ENCODE assay signal across 26 cellular contexts in genomic region chr1:2807678-2808385, GRCh38.
"Had no signal": no experiment of that assay in that cellular context is flagged by ENCODE, and none has a peak within 500 bp of the region (broad histone marks: within the 10 kb centered on the region; RNA-seq: fewer than 3 reads in every experiment).

No MANE protein-coding gene starts in this region.

- H3K36me3 ChIP-seq: neural progenitor cell, neutrophil, pancreas, prostate gland, stomach, thoracic aorta, thyroid gland, tibial nerve, upper lobe of left lung, vagina had no signal

- ATAC-seq: naive thymus-derived CD4-positive, alpha-beta T cell; natural killer cell; pancreas; right cardiac atrium; sciatic nerve; stimulated activated effector memory CD8-positive, alpha-beta T cell treated with anti-CD3 and anti-CD28 coated beads, Interleukin-12 subunit alpha, Interleukin-12 subunit beta, amount 100 ng/mL, for 72 hours; stimulated activated naive B cell treated with anti-CD40 and anti-IgM and Interleukin-4, amounts not matched to agents 10 μg/mL and 1 μg/mL and 100 μg/mL, for 72 hours had no signal

- H3K27ac ChIP-seq: neural progenitor cell, neutrophil, pancreas, prostate gland, stomach, thoracic aorta, thyroid gland, tibial nerve, upper lobe of left lung, vagina had no signal

- H3K4me2 ChIP-seq: neural progenitor cell had no signal

- H3K9ac ChIP-seq: neural progenitor cell had no signal

- H3K4me1 ChIP-seq: neural progenitor cell, pancreas, prostate gland, stomach, upper lobe of left lung, vagina had no signal

- H3K9me3 ChIP-seq: neutrophil, pancreas, prostate gland, thoracic aorta, thyroid gland, vagina had no signal

- H3K27me3 ChIP-seq: neural progenitor cell, neutrophil, pancreas, thyroid gland, upper lobe of left lung, vagina had no signal

- FAIRE-seq: pancreas, small intestine, urothelium cell line had no signal

- H2AFZ ChIP-seq: neural progenitor cell had no signal

- H3K4me3 ChIP-seq: neural progenitor cell, pancreas, prostate gland, stomach, thoracic aorta, thyroid gland, tibial nerve, upper lobe of left lung, vagina had no signal

- DNase-seq: naive thymus-derived CD4-positive, alpha-beta T cell; natural killer cell; nucleus accumbens; retina; small intestine; stimulated activated CD4-positive, alpha-beta T cell treated with anti-CD3 and anti-CD28 coated beads, Interleukin-15, amount 100 ng/mL, for 24 hours; stimulated activated CD4-positive, alpha-beta T cell treated with anti-CD3 and anti-CD28 coated beads, Interleukin-2, amount 100 ng/mL, for 24 hours; stimulated activated CD4-positive, alpha-beta T cell treated with anti-CD3 and anti-CD28 coated beads, Interleukin-2, amount 100 ng/mL, for 48 hours; stimulated activated CD4-positive, alpha-beta T cell treated with anti-CD3 and anti-CD28 coated beads, Interleukin-4, amount 100 ng/mL, for 24 hours; stimulated activated naive B cell treated with anti-CD40 and anti-IgM and Interleukin-4, amounts not matched to agents 10 μg/mL and 1 μg/mL and 100 μg/mL, for 72 hours; stimulated activated naive CD4-positive, alpha-beta T cell treated with Interleukin-2 at 50 U/mL for 16 hours; stomach; thyroid gland; trophoblast cell had no signal
